Comparison of ENCODE assay signal across 1 cellular context in the genomic region with DNA sequence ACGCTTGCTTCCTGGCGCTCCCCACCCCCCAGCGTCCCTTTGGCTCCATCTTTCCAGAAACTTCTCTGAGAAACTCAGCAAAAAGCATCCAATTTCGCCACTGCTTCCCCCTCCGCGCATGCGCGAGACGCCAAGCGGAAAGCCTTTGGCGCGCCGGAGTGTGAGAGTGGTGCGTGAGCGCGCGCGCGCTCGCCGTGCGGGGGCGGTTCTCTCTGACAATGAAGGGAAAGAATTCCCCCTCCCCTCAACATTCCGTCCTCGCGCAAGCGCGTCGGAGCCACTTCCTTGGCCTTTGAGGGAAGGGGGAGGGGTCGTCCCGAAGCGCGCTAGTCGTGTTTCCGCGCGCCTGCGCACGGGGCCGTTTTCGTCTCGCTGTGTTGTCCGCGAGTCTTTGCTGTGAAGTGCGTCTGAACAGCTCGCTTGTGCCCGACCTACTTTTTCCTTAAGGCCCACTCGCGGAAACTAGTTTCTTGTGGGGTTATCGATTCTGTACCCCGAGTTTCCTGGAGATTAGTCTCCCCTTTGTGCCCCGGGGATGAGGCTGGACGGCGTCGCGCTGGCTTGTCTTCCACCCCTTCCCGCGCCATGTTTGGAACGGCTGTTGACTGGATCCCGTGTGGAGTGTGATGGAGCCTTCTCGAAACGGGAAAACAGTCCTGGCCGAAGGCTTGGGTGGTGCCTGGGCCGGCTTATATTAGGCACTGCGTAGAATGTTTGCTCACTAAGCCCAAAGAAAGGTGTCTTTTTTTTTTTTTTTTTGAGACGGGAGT.
TF ChIP-seq lines count a peak whose summit lies in the region.

No MANE protein-coding gene starts in this region.

TF ChIP-seq in HepG2, 621 proteins besides CTCF, POLR2A, EP300 and RAD21 (continued from another document and continues in another):
- TF ChIP-seq, protein P1, sequence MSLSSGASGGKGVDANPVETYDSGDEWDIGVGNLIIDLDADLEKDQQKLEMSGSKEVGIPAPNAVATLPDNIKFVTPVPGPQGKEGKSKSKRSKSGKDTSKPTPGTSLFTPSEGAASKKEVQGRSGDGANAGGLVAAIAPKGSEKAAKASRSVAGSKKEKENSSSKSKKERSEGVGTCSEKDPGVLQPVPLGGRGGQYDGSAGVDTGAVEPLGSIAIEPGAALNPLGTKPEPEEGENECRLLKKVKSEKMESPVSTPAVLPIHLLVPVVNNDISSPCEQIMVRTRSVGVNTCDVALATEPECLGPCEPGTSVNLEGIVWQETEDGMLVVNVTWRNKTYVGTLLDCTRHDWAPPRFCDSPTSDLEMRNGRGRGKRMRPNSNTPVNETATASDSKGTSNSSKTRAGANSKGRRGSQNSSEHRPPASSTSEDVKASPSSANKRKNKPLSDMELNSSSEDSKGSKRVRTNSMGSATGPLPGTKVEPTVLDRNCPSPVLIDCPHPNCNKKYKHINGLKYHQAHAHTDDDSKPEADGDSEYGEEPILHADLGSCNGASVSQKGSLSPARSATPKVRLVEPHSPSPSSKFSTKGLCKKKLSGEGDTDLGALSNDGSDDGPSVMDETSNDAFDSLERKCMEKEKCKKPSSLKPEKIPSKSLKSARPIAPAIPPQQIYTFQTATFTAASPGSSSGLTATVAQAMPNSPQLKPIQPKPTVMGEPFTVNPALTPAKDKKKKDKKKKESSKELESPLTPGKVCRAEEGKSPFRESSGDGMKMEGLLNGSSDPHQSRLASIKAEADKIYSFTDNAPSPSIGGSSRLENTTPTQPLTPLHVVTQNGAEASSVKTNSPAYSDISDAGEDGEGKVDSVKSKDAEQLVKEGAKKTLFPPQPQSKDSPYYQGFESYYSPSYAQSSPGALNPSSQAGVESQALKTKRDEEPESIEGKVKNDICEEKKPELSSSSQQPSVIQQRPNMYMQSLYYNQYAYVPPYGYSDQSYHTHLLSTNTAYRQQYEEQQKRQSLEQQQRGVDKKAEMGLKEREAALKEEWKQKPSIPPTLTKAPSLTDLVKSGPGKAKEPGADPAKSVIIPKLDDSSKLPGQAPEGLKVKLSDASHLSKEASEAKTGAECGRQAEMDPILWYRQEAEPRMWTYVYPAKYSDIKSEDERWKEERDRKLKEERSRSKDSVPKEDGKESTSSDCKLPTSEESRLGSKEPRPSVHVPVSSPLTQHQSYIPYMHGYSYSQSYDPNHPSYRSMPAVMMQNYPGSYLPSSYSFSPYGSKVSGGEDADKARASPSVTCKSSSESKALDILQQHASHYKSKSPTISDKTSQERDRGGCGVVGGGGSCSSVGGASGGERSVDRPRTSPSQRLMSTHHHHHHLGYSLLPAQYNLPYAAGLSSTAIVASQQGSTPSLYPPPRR (CRISPR knock-in tag; IDR thresholded peaks at IDR 0.05; ENCODE audit: borderline replicate concordance) = no peak
- TF ChIP-seq ZNF337 (CRISPR knock-in tag; IDR thresholded peaks at IDR 0.05; ENCODE audit: borderline replicate concordance, low read depth) (no peak), NFRKB (IDR thresholded peaks at IDR 0.05) (no peak), THAP9 (CRISPR knock-in tag; IDR thresholded peaks at IDR 0.05; ENCODE audit: borderline replicate concordance) (0 out of 2 replicates have a peak, but pooled peaks have one; percentile 22), JDP2 (CRISPR knock-in tag; IDR thresholded peaks at IDR 0.05; ENCODE audit: borderline replicate concordance) (no peak), ZNF713 (CRISPR knock-in tag; IDR thresholded peaks at IDR 0.05) (no peak; the same call in 1 of the 2 replicates), ZNF460 (CRISPR knock-in tag; IDR thresholded peaks at IDR 0.05; ENCODE audit: borderline replicate concordance) (no peak), ZNF770 (CRISPR knock-in tag; IDR thresholded peaks at IDR 0.05) (0 out of 2 replicates have a peak, but pooled peaks have one; percentile 27), ZNF18 (CRISPR knock-in tag; IDR thresholded peaks at IDR 0.05; ENCODE audit: insufficient replicate concordance) (peak; percentile 17), NONO (IDR thresholded peaks at IDR 0.05) (no peak), NONO (CRISPR knock-in tag; conservative IDR thresholded peaks at IDR 0.05) (peak; percentile 87), ZNF83 (CRISPR knock-in tag; IDR thresholded peaks at IDR 0.05; ENCODE audit: borderline replicate concordance) (no peak), XBP1 (CRISPR knock-in tag; IDR thresholded peaks at IDR 0.05) (no peak), ZSCAN9 (CRISPR knock-in tag; IDR thresholded peaks at IDR 0.05; ENCODE audit: borderline replicate concordance) (peak; percentile 81; the same call in 1 of the 2 replicates), NFE2 (CRISPR knock-in tag; IDR thresholded peaks at IDR 0.05) (no peak), ZNF441 (CRISPR knock-in tag; IDR thresholded peaks at IDR 0.05; ENCODE audit: borderline replicate concordance) (peak; percentile 82), ISX (CRISPR knock-in tag; conservative IDR thresholded peaks at IDR 0.05) (no peak), ZNF101 (CRISPR knock-in tag; IDR thresholded peaks at IDR 0.05; ENCODE audit: borderline replicate concordance, low read depth) (no peak), ZNF234 (CRISPR knock-in tag; conservative IDR thresholded peaks at IDR 0.05) (no peak), ZNF567 (CRISPR knock-in tag; IDR thresholded peaks at IDR 0.05; ENCODE audit: borderline replicate concordance) (no peak), BRCA1 (CRISPR knock-in tag; IDR thresholded peaks at IDR 0.05) (no peak), TBP (CRISPR knock-in tag; IDR thresholded peaks at IDR 0.05) (no peak), NFIC (IDR thresholded peaks at IDR 0.05; ENCODE audit: low read length) (no peak), SP140L (CRISPR knock-in tag; IDR thresholded peaks at IDR 0.05; ENCODE audit: borderline replicate concordance) (peak; percentile 72; the same call in 1 of the 2 replicates), KDM5A (IDR thresholded peaks at IDR 0.05; ENCODE audit: borderline replicate concordance, low read length) (peak; percentile 11; the same call in 1 of the 2 replicates), ZNF451 (CRISPR knock-in tag; IDR thresholded peaks at IDR 0.05) (no peak), NFYB (CRISPR knock-in tag; IDR thresholded peaks at IDR 0.05) (peak; percentile 6; the same call in 1 of the 2 replicates), RBM39 (IDR thresholded peaks at IDR 0.05; ENCODE audit: low read depth, low read length, poor library complexity, severe bottlenecking) (no peak), ZNF20 (CRISPR knock-in tag; IDR thresholded peaks at IDR 0.05) (no peak), KLF16 (CRISPR knock-in tag; IDR thresholded peaks at IDR 0.05) (peak in 1 of 2 experiments; percentile 69; a peak in 1 of 4 replicates), FOXO1 (CRISPR knock-in tag; IDR thresholded peaks at IDR 0.05) (peak; percentile 78), ZNF878 (CRISPR knock-in tag; IDR thresholded peaks at IDR 0.05) (no peak), ELF1 (CRISPR knock-in tag; IDR thresholded peaks at IDR 0.05) (peak; percentile 83; the same call in 1 of the 2 replicates)
- TF ChIP-seq, protein P2, sequence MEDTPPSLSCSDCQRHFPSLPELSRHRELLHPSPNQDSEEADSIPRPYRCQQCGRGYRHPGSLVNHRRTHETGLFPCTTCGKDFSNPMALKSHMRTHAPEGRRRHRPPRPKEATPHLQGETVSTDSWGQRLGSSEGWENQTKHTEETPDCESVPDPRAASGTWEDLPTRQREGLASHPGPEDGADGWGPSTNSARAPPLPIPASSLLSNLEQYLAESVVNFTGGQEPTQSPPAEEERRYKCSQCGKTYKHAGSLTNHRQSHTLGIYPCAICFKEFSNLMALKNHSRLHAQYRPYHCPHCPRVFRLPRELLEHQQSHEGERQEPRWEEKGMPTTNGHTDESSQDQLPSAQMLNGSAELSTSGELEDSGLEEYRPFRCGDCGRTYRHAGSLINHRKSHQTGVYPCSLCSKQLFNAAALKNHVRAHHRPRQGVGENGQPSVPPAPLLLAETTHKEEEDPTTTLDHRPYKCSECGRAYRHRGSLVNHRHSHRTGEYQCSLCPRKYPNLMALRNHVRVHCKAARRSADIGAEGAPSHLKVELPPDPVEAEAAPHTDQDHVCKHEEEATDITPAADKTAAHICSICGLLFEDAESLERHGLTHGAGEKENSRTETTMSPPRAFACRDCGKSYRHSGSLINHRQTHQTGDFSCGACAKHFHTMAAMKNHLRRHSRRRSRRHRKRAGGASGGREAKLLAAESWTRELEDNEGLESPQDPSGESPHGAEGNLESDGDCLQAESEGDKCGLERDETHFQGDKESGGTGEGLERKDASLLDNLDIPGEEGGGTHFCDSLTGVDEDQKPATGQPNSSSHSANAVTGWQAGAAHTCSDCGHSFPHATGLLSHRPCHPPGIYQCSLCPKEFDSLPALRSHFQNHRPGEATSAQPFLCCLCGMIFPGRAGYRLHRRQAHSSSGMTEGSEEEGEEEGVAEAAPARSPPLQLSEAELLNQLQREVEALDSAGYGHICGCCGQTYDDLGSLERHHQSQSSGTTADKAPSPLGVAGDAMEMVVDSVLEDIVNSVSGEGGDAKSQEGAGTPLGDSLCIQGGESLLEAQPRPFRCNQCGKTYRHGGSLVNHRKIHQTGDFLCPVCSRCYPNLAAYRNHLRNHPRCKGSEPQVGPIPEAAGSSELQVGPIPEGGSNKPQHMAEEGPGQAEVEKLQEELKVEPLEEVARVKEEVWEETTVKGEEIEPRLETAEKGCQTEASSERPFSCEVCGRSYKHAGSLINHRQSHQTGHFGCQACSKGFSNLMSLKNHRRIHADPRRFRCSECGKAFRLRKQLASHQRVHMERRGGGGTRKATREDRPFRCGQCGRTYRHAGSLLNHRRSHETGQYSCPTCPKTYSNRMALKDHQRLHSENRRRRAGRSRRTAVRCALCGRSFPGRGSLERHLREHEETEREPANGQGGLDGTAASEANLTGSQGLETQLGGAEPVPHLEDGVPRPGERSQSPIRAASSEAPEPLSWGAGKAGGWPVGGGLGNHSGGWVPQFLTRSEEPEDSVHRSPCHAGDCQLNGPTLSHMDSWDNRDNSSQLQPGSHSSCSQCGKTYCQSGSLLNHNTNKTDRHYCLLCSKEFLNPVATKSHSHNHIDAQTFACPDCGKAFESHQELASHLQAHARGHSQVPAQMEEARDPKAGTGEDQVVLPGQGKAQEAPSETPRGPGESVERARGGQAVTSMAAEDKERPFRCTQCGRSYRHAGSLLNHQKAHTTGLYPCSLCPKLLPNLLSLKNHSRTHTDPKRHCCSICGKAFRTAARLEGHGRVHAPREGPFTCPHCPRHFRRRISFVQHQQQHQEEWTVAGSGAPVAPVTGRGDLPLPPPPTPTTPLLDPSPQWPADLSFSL (CRISPR knock-in tag; IDR thresholded peaks at IDR 0.05) = no peak
- TF ChIP-seq, protein P3, sequence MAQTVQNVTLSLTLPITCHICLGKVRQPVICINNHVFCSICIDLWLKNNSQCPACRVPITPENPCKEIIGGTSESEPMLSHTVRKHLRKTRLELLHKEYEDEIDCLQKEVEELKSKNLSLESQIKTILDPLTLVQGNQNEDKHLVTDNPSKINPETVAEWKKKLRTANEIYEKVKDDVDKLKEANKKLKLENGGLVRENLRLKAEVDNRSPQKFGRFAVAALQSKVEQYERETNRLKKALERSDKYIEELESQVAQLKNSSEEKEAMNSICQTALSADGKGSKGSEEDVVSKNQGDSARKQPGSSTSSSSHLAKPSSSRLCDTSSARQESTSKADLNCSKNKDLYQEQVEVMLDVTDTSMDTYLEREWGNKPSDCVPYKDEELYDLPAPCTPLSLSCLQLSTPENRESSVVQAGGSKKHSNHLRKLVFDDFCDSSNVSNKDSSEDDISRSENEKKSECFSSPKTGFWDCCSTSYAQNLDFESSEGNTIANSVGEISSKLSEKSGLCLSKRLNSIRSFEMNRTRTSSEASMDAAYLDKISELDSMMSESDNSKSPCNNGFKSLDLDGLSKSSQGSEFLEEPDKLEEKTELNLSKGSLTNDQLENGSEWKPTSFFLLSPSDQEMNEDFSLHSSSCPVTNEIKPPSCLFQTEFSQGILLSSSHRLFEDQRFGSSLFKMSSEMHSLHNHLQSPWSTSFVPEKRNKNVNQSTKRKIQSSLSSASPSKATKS (CRISPR knock-in tag; IDR thresholded peaks at IDR 0.05) = no peak
- TF ChIP-seq, protein P4, sequence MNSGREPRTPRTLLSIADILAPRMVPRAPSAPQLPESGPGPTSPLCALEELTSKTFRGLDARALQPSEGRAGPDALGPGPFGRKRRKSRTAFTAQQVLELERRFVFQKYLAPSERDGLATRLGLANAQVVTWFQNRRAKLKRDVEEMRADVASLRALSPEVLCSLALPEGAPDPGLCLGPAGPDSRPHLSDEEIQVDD (CRISPR knock-in tag; IDR thresholded peaks at IDR 0.05; ENCODE audit: borderline replicate concordance) = no peak
